In the genomic region with DNA sequence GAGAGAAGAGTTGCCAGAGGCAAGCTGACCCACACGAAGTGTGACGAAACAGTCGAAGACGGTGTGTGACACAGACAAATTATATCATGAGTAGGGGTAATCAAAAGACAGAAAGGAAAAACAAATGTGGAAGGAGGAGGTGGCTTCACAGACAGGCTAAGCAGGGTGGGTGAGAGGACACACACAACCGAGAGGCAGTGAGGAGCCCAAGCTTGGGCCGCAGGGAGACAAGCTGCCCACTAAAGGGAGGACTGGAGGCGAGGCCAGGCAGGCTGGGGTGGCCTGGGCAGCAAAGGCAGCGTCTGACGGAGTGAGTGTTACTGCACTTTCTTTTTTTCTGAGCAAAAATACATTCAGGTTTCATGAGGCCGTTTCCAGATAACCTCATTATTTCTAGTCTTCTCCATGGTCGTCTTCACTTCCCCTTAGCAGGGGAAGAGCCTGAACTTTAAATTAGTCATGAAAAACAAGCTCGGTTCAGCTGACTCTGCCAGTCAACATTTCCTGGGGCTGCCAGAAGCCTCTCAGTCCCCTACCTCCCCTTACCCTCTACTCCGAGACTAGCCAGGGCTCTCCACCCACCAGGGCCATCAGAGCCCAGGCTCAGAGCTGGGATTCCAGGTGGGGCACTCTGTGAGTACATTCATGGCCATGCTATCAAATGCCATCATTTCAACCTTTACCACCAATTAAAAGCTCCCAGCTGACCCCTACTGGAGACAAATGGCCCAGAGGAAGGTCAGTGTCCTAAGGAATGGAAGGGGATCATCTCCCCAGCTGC, we compare ENCODE assay signal across 8 cellular contexts. TPM values are rescaled to one million over a fixed set of nuclear protein-coding genes. Genes with fewer than 3 reads are reported as not detected.
DNase-seq lines count a peak whose midpoint lies in the region; ATAC-seq and TF ChIP-seq lines count a peak whose summit lies in the region.

No MANE protein-coding gene starts in this region.

- H3K27ac Mint-ChIP-seq in activated CD4-positive, alpha-beta T cell treated with anti-CD3 and anti-CD28 coated beads, Interleukin-2, amount 10 ng/mL, durations not matched to agents 7 days and 5 days = peak overlapping the region; percentile 10
- H3K27ac Mint-ChIP-seq in type B pancreatic cell = peak overlapping the region; percentile 87

- H3K27ac ChIP-seq in PC-9 = no peak overlapping the region

- no peaks in the 10 kb centered on the region for H3K79me2 ChIP-seq in PC-9 (ENCODE audit: low read depth)

- no peak overlapping the region for H3K4me3 ChIP-seq in PC-9

- POLR2A ChIA-PET in activated CD4-positive, alpha-beta T cell treated with anti-CD3 and anti-CD28 coated beads, Interleukin-2, amount 10 ng/mL, durations not matched to agents 7 days and 5 days (lab: Charles Lee) = no interaction called here
- POLR2A ChIA-PET in PC-9 (lab: Charles Lee; ENCODE audit: unreplicated experiment) = interaction anchor here (0.5 kb wide), 1 partner anchor 154 kb away, joined by 5 read pairs; no protein-coding TSS in a partner anchor

- intact Hi-C loops in PC-9 (cut with micrococcal nuclease; ENCODE audit: unreplicated experiment) = no loop called here

- no peak for DNase-seq in activated CD4-positive, alpha-beta T cell treated with anti-CD3 and anti-CD28 coated beads, Interleukin-2, amount 10 ng/mL, durations not matched to agents 7 days and 5 days
- no peak for DNase-seq in activated CD4-positive, alpha-beta T cell treated with anti-CD3 and anti-CD28 coated beads, Interleukin-2, amount 50 U/mL, for 48 hours
- DNase-seq in PC-9 (no peak), iPS-NIHi11 (ENCODE audit: low spot score) (peak; percentile 61), type B pancreatic cell (ENCODE audit: extremely low spot score, unreplicated experiment) (no peak), SKM-1 treated with dmso at 0.1 percent for 144 hours (lab: John Stamatoyannopoulos, UW; ENCODE audit: unreplicated experiment) (no peak), DMS 273 (lab: John Stamatoyannopoulos, UW; ENCODE audit: unreplicated experiment) (no peak)

- peak; percentile 32; the same call in 1 of the 2 replicates for TF ChIP-seq CTCF in PC-9 (conservative IDR thresholded peaks at IDR 0.05)
- no peak for TF ChIP-seq CTCF in type B pancreatic cell (conservative IDR thresholded peaks at IDR 0.05)

- ATAC-seq in GM19328 (IDR thresholded peaks at IDR 0.05; ENCODE audit: unreplicated experiment) = no peak

- no peaks in the 10 kb centered on the region for H3K9me3 Mint-ChIP-seq in activated CD4-positive, alpha-beta T cell treated with anti-CD3 and anti-CD28 coated beads, Interleukin-2, amount 10 ng/mL, durations not matched to agents 7 days and 5 days
- H3K9me3 Mint-ChIP-seq in type B pancreatic cell = no peaks in the 10 kb centered on the region

- peaks cover 12% of the 10 kb centered on the region for H3K4me1 Mint-ChIP-seq in activated CD4-positive, alpha-beta T cell treated with anti-CD3 and anti-CD28 coated beads, Interleukin-2, amount 10 ng/mL, durations not matched to agents 7 days and 5 days
- peaks cover 5% of the 10 kb centered on the region for H3K4me1 Mint-ChIP-seq in type B pancreatic cell (ENCODE audit: unreplicated experiment)

- H3F3A ChIP-seq in PC-9 (ENCODE audit: insufficient read depth, low read depth) = 0 out of 2 replicates have a peak, but pooled peaks cover 4% of the 10 kb centered on the region

- no peaks in the 10 kb centered on the region for H3K4me1 ChIP-seq in PC-9 (replicated peaks; ENCODE audit: insufficient read depth)

- CTCF ChIA-PET in activated CD4-positive, alpha-beta T cell treated with anti-CD3 and anti-CD28 coated beads, Interleukin-2, amount 10 ng/mL, durations not matched to agents 7 days and 5 days (lab: Charles Lee) = interaction anchor here (0.8 to 1.6 kb wide), 5 partner anchors 11 to 412 kb away, joined by 3 to 7 read pairs (median 4); no protein-coding TSS in a partner anchor
- CTCF ChIA-PET in PC-9 (lab: Charles Lee) = interaction anchor here (0.7 kb wide), 1 partner anchor 230 kb away, joined by 3 read pairs; no protein-coding TSS in a partner anchor

- H4K20me1 ChIP-seq in PC-9 (ENCODE audit: insufficient read depth) = no peaks in the 10 kb centered on the region

- no peaks in the 10 kb centered on the region for H3K27me3 Mint-ChIP-seq in activated CD4-positive, alpha-beta T cell treated with anti-CD3 and anti-CD28 coated beads, Interleukin-2, amount 10 ng/mL, durations not matched to agents 7 days and 5 days
- H3K27me3 Mint-ChIP-seq in type B pancreatic cell = no peaks in the 10 kb centered on the region

- no peaks in the 10 kb centered on the region for H3K9me2 ChIP-seq in PC-9 (ENCODE audit: insufficient read depth)

- no peak overlapping the region for H2AFZ ChIP-seq in PC-9

- H3K27me3 ChIP-seq in PC-9 (ENCODE audit: insufficient read depth, low read depth) = no peaks in the 10 kb centered on the region

- no peak overlapping the region for H3K4me2 ChIP-seq in PC-9

- no TSS peak for BruUV-seq in PC-9 (replicated peaks; lab: Mats Ljungman, UMichigan)

- H3K36me3 ChIP-seq in PC-9 (ENCODE audit: low read depth) = no peaks in the 10 kb centered on the region

- H3K9me3 ChIP-seq in PC-9 (ENCODE audit: insufficient read depth, low read depth) = no peaks in the 10 kb centered on the region

- H3K36me3 Mint-ChIP-seq in activated CD4-positive, alpha-beta T cell treated with anti-CD3 and anti-CD28 coated beads, Interleukin-2, amount 10 ng/mL, durations not matched to agents 7 days and 5 days (ENCODE audit: low read depth) = peaks cover 1% of the 10 kb centered on the region
- H3K36me3 Mint-ChIP-seq in type B pancreatic cell = peaks cover 28% of the 10 kb centered on the region

- no peak overlapping the region for H3K4me3 Mint-ChIP-seq in activated CD4-positive, alpha-beta T cell treated with anti-CD3 and anti-CD28 coated beads, Interleukin-2, amount 10 ng/mL, durations not matched to agents 7 days and 5 days
- peak overlapping the region; percentile 38 for H3K4me3 Mint-ChIP-seq in type B pancreatic cell

RNA-seq across cellular contexts. Expression of gene ZFP36L2, which starts 13.8 kb away (rescaled TPM):
- 100 to 1,000 TPM; 210 to 228 TPM for total RNA-seq in activated CD4-positive, alpha-beta T cell treated with anti-CD3 and anti-CD28 coated beads, Interleukin-2, amount 10 ng/mL, durations not matched to agents 7 days and 5 days
- total RNA-seq in PC-9 (2021) = 31.3 and 34.3 TPM in 2 replicates
- 198 and 437 TPM in 2 replicates for total RNA-seq in type B pancreatic cell (ENCODE audit: low replicate concordance)
